In the genomic region with DNA sequence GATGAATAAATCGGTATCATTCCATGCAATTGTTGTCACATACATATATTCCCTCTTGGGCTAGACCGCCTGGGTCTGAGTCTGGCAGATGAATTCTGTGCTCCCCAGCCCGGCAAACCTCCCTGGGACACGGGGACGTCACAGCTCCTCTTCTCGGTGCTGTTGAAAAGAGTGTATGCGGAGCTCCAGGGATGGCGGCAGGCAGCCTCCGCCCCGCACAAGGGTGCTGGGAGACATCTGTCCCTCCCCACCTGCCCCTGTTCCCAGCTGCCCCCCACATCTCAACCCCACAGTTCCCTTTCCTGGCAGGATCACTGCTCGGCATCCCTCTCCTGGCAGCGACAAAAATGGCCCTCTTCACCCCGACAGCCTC, we compare ENCODE assay signal across 1 cellular context.
TF ChIP-seq lines count a peak whose summit lies in the region.

No MANE protein-coding gene starts in this region.

TF ChIP-seq in A549, 52 proteins besides CTCF, POLR2A, EP300 and RAD21 (continued from another document):
- TF ChIP-seq, protein P1, sequence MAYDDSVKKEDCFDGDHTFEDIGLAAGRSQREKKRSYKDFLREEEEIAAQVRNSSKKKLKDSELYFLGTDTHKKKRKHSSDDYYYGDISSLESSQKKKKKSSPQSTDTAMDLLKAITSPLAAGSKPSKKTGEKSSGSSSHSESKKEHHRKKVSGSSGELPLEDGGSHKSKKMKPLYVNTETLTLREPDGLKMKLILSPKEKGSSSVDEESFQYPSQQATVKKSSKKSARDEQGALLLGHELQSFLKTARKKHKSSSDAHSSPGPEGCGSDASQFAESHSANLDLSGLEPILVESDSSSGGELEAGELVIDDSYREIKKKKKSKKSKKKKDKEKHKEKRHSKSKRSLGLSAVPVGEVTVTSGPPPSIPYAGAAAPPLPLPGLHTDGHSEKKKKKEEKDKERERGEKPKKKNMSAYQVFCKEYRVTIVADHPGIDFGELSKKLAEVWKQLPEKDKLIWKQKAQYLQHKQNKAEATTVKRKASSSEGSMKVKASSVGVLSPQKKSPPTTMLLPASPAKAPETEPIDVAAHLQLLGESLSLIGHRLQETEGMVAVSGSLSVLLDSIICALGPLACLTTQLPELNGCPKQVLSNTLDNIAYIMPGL (CRISPR knock-in tag; IDR thresholded peaks at IDR 0.05; ENCODE audit: borderline replicate concordance): no peak
- TF ChIP-seq, protein P2, sequence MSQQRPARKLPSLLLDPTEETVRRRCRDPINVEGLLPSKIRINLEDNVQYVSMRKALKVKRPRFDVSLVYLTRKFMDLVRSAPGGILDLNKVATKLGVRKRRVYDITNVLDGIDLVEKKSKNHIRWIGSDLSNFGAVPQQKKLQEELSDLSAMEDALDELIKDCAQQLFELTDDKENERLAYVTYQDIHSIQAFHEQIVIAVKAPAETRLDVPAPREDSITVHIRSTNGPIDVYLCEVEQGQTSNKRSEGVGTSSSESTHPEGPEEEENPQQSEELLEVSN (IDR thresholded peaks at IDR 0.05; ENCODE audit: borderline replicate concordance, low read depth): no peak
- TF ChIP-seq CHD4 (IDR thresholded peaks at IDR 0.05; ENCODE audit: borderline replicate concordance): no peak
- TF ChIP-seq SREBF2 (IDR thresholded peaks at IDR 0.05): no peak
- no peak for TF ChIP-seq FOSB (CRISPR knock-in tag; IDR thresholded peaks at IDR 0.05)
- no peak for TF ChIP-seq ZSCAN20 (CRISPR knock-in tag; IDR thresholded peaks at IDR 0.05)
- TF ChIP-seq TFCP2L1 (CRISPR knock-in tag; IDR thresholded peaks at IDR 0.05): no peak
